Comparison of ENCODE assay signal across 22 cellular contexts in genomic region chr15:99167201-99167600, GRCh38.
A peak's percentile ranks its signal among the peaks of the same experiment; 100 is the strongest.
DNase-seq lines count a peak whose midpoint lies in the region; ATAC-seq and TF ChIP-seq lines count a peak whose summit lies in the region.
"Had no signal": no experiment of that assay in that cellular context is flagged by ENCODE, and none has a peak within 500 bp of the region (broad histone marks: within the 10 kb centered on the region; RNA-seq: fewer than 3 reads in every experiment).

No MANE protein-coding gene starts in this region.

- DNase-seq in ascending aorta (ENCODE audit: low spot score in 2 of 2) (peak in 1 of 2 donors; percentile 38), nephron progenitor cell (no peak), testis (peak; percentile 0), NCI-H2081 treated with DMSO at 0.1 percent for 48 hours (lab: John Stamatoyannopoulos, UW) (no peak)
- no peak for DNase-seq in effector memory CD4-positive, alpha-beta T cell
- DNase-seq: activated T-cell treated with anti-CD3 and anti-CD28 coated beads, Interleukin-2, amount 50 U/mL, for 4 hours; AML-193; Caco-2; GM23248; hippocampal formation; naive thymus-derived CD8-positive, alpha-beta T cell; NCI-H1105; NCI-H2227 treated with DMSO at 0.1 percent for 48 hours; stimulated activated CD4-positive, alpha-beta T cell treated with anti-CD3 and anti-CD28 coated beads, Interleukin-15, amount 100 ng/mL, for 24 hours; upper lobe of right lung had no signal

- H3K4me3 Mint-ChIP-seq in nephron progenitor cell = no peak overlapping the region
- H3K4me3 Mint-ChIP-seq: activated naive CD4-positive, alpha-beta T cell treated with anti-CD3 and anti-CD28 coated beads, Interleukin-2, amount 50 U/mL, for 24 hours; activated T-cell treated with anti-CD3 and anti-CD28 coated beads, Interleukin-2, amount 50 U/mL, for 4 hours; naive thymus-derived CD8-positive, alpha-beta T cell had no signal

- H3K27me3 Mint-ChIP-seq in nephron progenitor cell (ENCODE audit: low read depth, poor library complexity) = no peaks in the 10 kb centered on the region
- H3K27me3 Mint-ChIP-seq: activated naive CD4-positive, alpha-beta T cell treated with anti-CD3 and anti-CD28 coated beads, Interleukin-2, amount 50 U/mL, for 24 hours; naive thymus-derived CD8-positive, alpha-beta T cell had no signal

- no peaks in the 10 kb centered on the region for H3K9me3 ChIP-seq in ascending aorta
- H3K9me3 ChIP-seq in testis = no peaks in the 10 kb centered on the region
- H3K9me3 ChIP-seq in effector memory CD4-positive, alpha-beta T cell (ENCODE audit: control insufficient read depth, low read length) = no peaks in the 10 kb centered on the region
- H3K9me3 ChIP-seq: Caco-2, Peyer's patch, upper lobe of right lung had no signal

- intact Hi-C loops in ascending aorta (cut with DNase I) = no loop called here
- intact Hi-C loops in testis (cut with DNase I; ENCODE audit: low total_unique reads) = no loop called here

- H3K36me3 ChIP-seq in KMS-11 (ENCODE audit: insufficient read depth) (no peaks in the 10 kb centered on the region), ascending aorta (peaks cover 2 to 6% of the 10 kb centered on the region in 2 donors), testis (ENCODE audit: low read depth, missing control alignments) (no peaks in the 10 kb centered on the region)
- H3K36me3 ChIP-seq in effector memory CD4-positive, alpha-beta T cell (ENCODE audit: control insufficient read depth, insufficient read depth, low read length) = no peaks in the 10 kb centered on the region

- H3K9me3 Mint-ChIP-seq in nephron progenitor cell = no peaks in the 10 kb centered on the region
- H3K9me3 Mint-ChIP-seq: activated naive CD4-positive, alpha-beta T cell treated with anti-CD3 and anti-CD28 coated beads, Interleukin-2, amount 50 U/mL, for 24 hours; activated T-cell treated with anti-CD3 and anti-CD28 coated beads, Interleukin-2, amount 50 U/mL, for 4 hours; naive thymus-derived CD8-positive, alpha-beta T cell had no signal

- peak overlapping the region; percentile 47; the same call in 1 of the 2 replicates for H3K9ac ChIP-seq in KMS-11
- H3K9ac ChIP-seq: GM23248 had no signal

- WGBS in testis, 2 donors = 78 to 82% methylated on average over 5 of the region's 5 CpGs

- peaks cover 67% of the 10 kb centered on the region for H3K4me1 ChIP-seq in KMS-11 (ENCODE audit: low read depth, poor library complexity, severe bottlenecking)
- H3K4me1 ChIP-seq in ascending aorta = peaks cover 8 to 22% of the 10 kb centered on the region in 2 donors
- H3K4me1 ChIP-seq in testis = no peaks in the 10 kb centered on the region
- H3K4me1 ChIP-seq in effector memory CD4-positive, alpha-beta T cell (ENCODE audit: control insufficient read depth, insufficient read depth, low read length, poor library complexity, severe bottlenecking) = no peaks in the 10 kb centered on the region
- H3K4me1 ChIP-seq: Caco-2, Peyer's patch had no signal

- no peaks in the 10 kb centered on the region for H4K20me1 ChIP-seq in KMS-11 (ENCODE audit: insufficient read depth)

- H3K4me3 ChIP-seq in KMS-11 (IDR thresholded peaks at IDR 0.05; ENCODE audit: insufficient read depth, low read depth, low read length) (no peak overlapping the region), ascending aorta (no peak overlapping the region), testis (no peak overlapping the region)
- H3K4me3 ChIP-seq in effector memory CD4-positive, alpha-beta T cell (ENCODE audit: insufficient read depth, low read depth, low read length, poor library complexity, severe bottlenecking) = no peak overlapping the region
- H3K4me3 ChIP-seq: GM23248, lung, Peyer's patch, SK-N-MC, upper lobe of right lung had no signal

- H3K36me3 Mint-ChIP-seq in nephron progenitor cell (ENCODE audit: low read depth) = peaks cover 40% of the 10 kb centered on the region
- H3K36me3 Mint-ChIP-seq: activated naive CD4-positive, alpha-beta T cell treated with anti-CD3 and anti-CD28 coated beads, Interleukin-2, amount 50 U/mL, for 24 hours; naive thymus-derived CD8-positive, alpha-beta T cell had no signal

- no peak for TF ChIP-seq POLR2A in testis (IDR thresholded peaks at IDR 0.05)

- peaks cover 20% of the 10 kb centered on the region for H3K4me1 Mint-ChIP-seq in nephron progenitor cell

- ATAC-seq in HG03342 (IDR thresholded peaks at IDR 0.05; ENCODE audit: unreplicated experiment) = no peak
- ATAC-seq in GM21515 (IDR thresholded peaks at IDR 0.05; ENCODE audit: unreplicated experiment) = no peak
- ATAC-seq: activated T-cell treated with anti-CD3 and anti-CD28 coated beads, Interleukin-2, amount 50 U/mL, for 4 hours; naive thymus-derived CD8-positive, alpha-beta T cell; upper lobe of right lung had no signal

- H2AFZ ChIP-seq in KMS-11 (ENCODE audit: low read depth) = peak overlapping the region; percentile 45; the same call in 1 of the 2 replicates
- H2AFZ ChIP-seq: GM23248 had no signal

- TF ChIP-seq CTCF in KMS-11 (conservative IDR thresholded peaks at IDR 0.05; ENCODE audit: low read depth, low read length) = no peak
- no peak for TF ChIP-seq CTCF in ascending aorta (IDR thresholded peaks at IDR 0.05)
- no peak for TF ChIP-seq CTCF in nephron progenitor cell (IDR thresholded peaks at IDR 0.05)
- no peak for TF ChIP-seq CTCF in testis (IDR thresholded peaks at IDR 0.05)

- H3K27me3 ChIP-seq in KMS-11 (ENCODE audit: insufficient read depth, low read depth) (no peaks in the 10 kb centered on the region), ascending aorta (no peaks in the 10 kb centered on the region), testis (no peaks in the 10 kb centered on the region)
- no peaks in the 10 kb centered on the region for H3K27me3 ChIP-seq in effector memory CD4-positive, alpha-beta T cell (replicated peaks; ENCODE audit: control insufficient read depth, insufficient read depth, low read length, poor library complexity, severe bottlenecking)
- H3K27me3 ChIP-seq: Peyer's patch, upper lobe of right lung had no signal

- H3K27ac Mint-ChIP-seq in nephron progenitor cell = peak overlapping the region; percentile 7
- H3K27ac Mint-ChIP-seq: activated naive CD4-positive, alpha-beta T cell treated with anti-CD3 and anti-CD28 coated beads, Interleukin-2, amount 50 U/mL, for 24 hours; naive thymus-derived CD8-positive, alpha-beta T cell had no signal

- H3K27ac ChIP-seq in KMS-11 (peak overlapping the region; percentile 82), ascending aorta (peak overlapping the region; percentile 90 to 94), testis (no peak overlapping the region)
- no peak overlapping the region for H3K27ac ChIP-seq in effector memory CD4-positive, alpha-beta T cell (ENCODE audit: insufficient read depth, low read length, poor library complexity, severe bottlenecking)
- H3K27ac ChIP-seq: GM23248, SK-N-MC, upper lobe of right lung had no signal

- peak overlapping the region; percentile 59 for H3K4me2 ChIP-seq in KMS-11

- no peaks in the 10 kb centered on the region for H3K79me2 ChIP-seq in KMS-11 (ENCODE audit: insufficient read depth, low read depth)

Comparison
In these comparisons a context has a peak if more than half of its experiments do, and no peak if none do; other contexts are left out.
1. H3K27ac ChIP-seq: peak in KMS-11 (single experiment) and ascending aorta (2 of 2); none in testis (0 of 2) and effector memory CD4-positive, alpha-beta T cell (single experiment).